Comparison of ENCODE assay signal across 25 cellular contexts in genomic region chr2:106704798-106705197, GRCh38.
DNase-seq lines count a peak whose midpoint lies in the region; ATAC-seq, FAIRE-seq and TF ChIP-seq lines count a peak whose summit lies in the region.
"Had no signal": no experiment of that assay in that cellular context is flagged by ENCODE, and none has a peak within 500 bp of the region (broad histone marks: within the 10 kb centered on the region; RNA-seq: fewer than 3 reads in every experiment).

No MANE protein-coding gene starts in this region.

- H3K79me2 ChIP-seq in HepG2 (ENCODE audit: insufficient read depth, low read length) (no peaks in the 10 kb centered on the region), K562 (ENCODE audit: control insufficient read depth, insufficient read depth, low read length) (no peaks in the 10 kb centered on the region)

- FAIRE-seq in HepG2 (lab: Jason Lieb, UNC) (no peak), K562 (lab: Jason Lieb, UNC) (no peak)
- FAIRE-seq: GM12878, GM12892, GM18507, GM19239 had no signal

- H3K4me3 ChIP-seq in HepG2 (replicated peaks in 1 of 3; ENCODE audit: insufficient read depth in 1 of 3, low read depth in 2 of 3, low read length in 3 of 3): no peak overlapping the region
- no peak overlapping the region for H3K4me3 ChIP-seq in right lobe of liver
- H3K4me3 ChIP-seq in K562: no peak overlapping the region
- H3K4me3 ChIP-seq: BLaER1, GM12878 had no signal

- no peak for TF ChIP-seq CTCF in HepG2 (CRISPR knock-in tag; IDR thresholded peaks at IDR 0.05)
- TF ChIP-seq CTCF in right lobe of liver (IDR thresholded peaks at IDR 0.05): no peak
- no peak for TF ChIP-seq CTCF in K562 (IDR thresholded peaks at IDR 0.05 in 2 of 3, conservative IDR thresholded peaks at IDR 0.05 in 1 of 3; ENCODE audit: insufficient read depth in 2 of 3, low read depth in 1 of 3, low read length in 3 of 3)

- H3K4me2 ChIP-seq in HepG2 (ENCODE audit: low read depth, low read length) (no peak overlapping the region), K562 (ENCODE audit: insufficient read depth, low read length) (no peak overlapping the region)
- H3K4me2 ChIP-seq: BLaER1 had no signal

- ATAC-seq in HepG2 (no peak), right lobe of liver (no peak), K562 (no peak), GM19023 (IDR thresholded peaks at IDR 0.05; ENCODE audit: unreplicated experiment) (no peak)
- ATAC-seq: GM12878 had no signal

- H4K20me1 ChIP-seq in HepG2 (ENCODE audit: insufficient read depth, low read length): no peaks in the 10 kb centered on the region
- H4K20me1 ChIP-seq in K562 (replicated peaks; ENCODE audit: control insufficient read depth, insufficient read depth, low read length): no peaks in the 10 kb centered on the region
- H4K20me1 ChIP-seq: BLaER1 had no signal

- TF ChIP-seq EP300 in HepG2 (IDR thresholded peaks at IDR 0.05; ENCODE audit: low read depth in 2 of 2, low read length in 2 of 2) (no peak), HepG2 (CRISPR knock-in tag; IDR thresholded peaks at IDR 0.05; ENCODE audit: borderline replicate concordance) (no peak), K562 (IDR thresholded peaks at IDR 0.05; ENCODE audit: low read length) (no peak)

- in situ Hi-C loops in HepG2 (cut with HindIII; ENCODE audit: extremely low pct_ligation_motif_present, low pct_unique_long_range_greater_than_20kb): no loop called here
- in situ Hi-C loops in K562 (cut with MboI): no loop called here

- H3K27me3 ChIP-seq in HepG2 (ENCODE audit: control insufficient read depth in 1 of 2, insufficient read depth in 2 of 2, low read length in 2 of 2): no peaks in the 10 kb centered on the region
- H3K27me3 ChIP-seq in right lobe of liver: no peaks in the 10 kb centered on the region
- H3K27me3 ChIP-seq in K562 (ENCODE audit: control insufficient read depth in 2 of 2, insufficient read depth in 2 of 2, low read length in 2 of 2): no peaks in the 10 kb centered on the region
- H3K27me3 ChIP-seq: BE2C, BLaER1 had no signal

- POLR2A ChIA-PET in HepG2 (lab: Yijun Ruan, JAX): no interaction called here
- POLR2A ChIA-PET in K562 (lab: Yijun Ruan, JAX): no interaction called here

- H2AFZ ChIP-seq in HepG2 (ENCODE audit: low read length) (no peak overlapping the region), K562 (ENCODE audit: low read depth, low read length) (no peak overlapping the region)

- no peaks in the 10 kb centered on the region for H3K9me1 ChIP-seq in K562 (ENCODE audit: control insufficient read depth, insufficient read depth, low read length)

- BruUV-seq in HepG2 (replicated peaks; lab: Mats Ljungman, UMichigan) (no TSS peak), K562 (replicated peaks; lab: Mats Ljungman, UMichigan) (no TSS peak)

- no peak overlapping the region for H3K9ac ChIP-seq in HepG2 (ENCODE audit: insufficient read depth, low read depth, low read length)
- H3K9ac ChIP-seq in K562 (ENCODE audit: insufficient read depth in 1 of 2, low read depth in 2 of 2, low read length in 2 of 2): no peak overlapping the region
- H3K9ac ChIP-seq: BLaER1 had no signal

- DNase-seq in HepG2 (ENCODE audit: low spot score) (no peak), right lobe of liver (no peak), K562 (ENCODE audit: extremely low read depth in 1 of 4, low spot score in 3 of 4) (no peak), NCI-H1105 (lab: John Stamatoyannopoulos, UW) (no peak)
- DNase-seq: ACHN; BE2C; C1 segment of cervical spinal cord; CD4-positive, alpha-beta memory T cell; CD4-positive, CD25-positive, alpha-beta regulatory T cell; CD8-positive, alpha-beta memory T cell; COR-L47; DMS 273 treated with DMSO at 0.1 percent for 48 hours; DMS153; DMS53; DMS79; DND-41; EL; GDM1 had no signal

- intact Hi-C loops in HepG2 (cut with micrococcal nuclease; ENCODE audit: unreplicated experiment): no loop called here
- intact Hi-C loops in right lobe of liver (cut with DNase I): no loop called here
- intact Hi-C loops in K562 (cut with micrococcal nuclease): no loop called here

- CTCF ChIA-PET in HepG2 (lab: Yijun Ruan, JAX; ENCODE audit: low intra/inter-chr PET ratio, low total read pairs): no interaction called here
- CTCF ChIA-PET in K562 (lab: Yijun Ruan, JAX; ENCODE audit: low intra/inter-chr PET ratio): no interaction called here

- no peak for TF ChIP-seq POLR2A in HepG2 (IDR thresholded peaks at IDR 0.05; ENCODE audit: insufficient read depth in 1 of 2, low read depth in 2 of 2, low read length in 2 of 2)
- TF ChIP-seq POLR2A in right lobe of liver (IDR thresholded peaks at IDR 0.05): no peak
- no peak for TF ChIP-seq POLR2A in K562 (conservative IDR thresholded peaks at IDR 0.05)

- H3K9me3 ChIP-seq in HepG2 (ENCODE audit: low read length) (no peaks in the 10 kb centered on the region), right lobe of liver (no peaks in the 10 kb centered on the region), K562 (replicated peaks; ENCODE audit: control insufficient read depth, insufficient read depth, low read depth, low read length) (no peaks in the 10 kb centered on the region)
- H3K9me3 ChIP-seq: BE2C, BLaER1 had no signal

- no peak for TF ChIP-seq RAD21 in HepG2 (CRISPR knock-in tag; IDR thresholded peaks at IDR 0.05)
- TF ChIP-seq RAD21 in K562 (CRISPR knock-in tag; conservative IDR thresholded peaks at IDR 0.05 in 1 of 2, IDR thresholded peaks at IDR 0.05 in 1 of 2): no peak

- H3K36me3 ChIP-seq in HepG2 (replicated peaks in 1 of 2; ENCODE audit: control insufficient read depth in 1 of 2, insufficient read depth in 2 of 2, low read length in 2 of 2) (no peaks in the 10 kb centered on the region), right lobe of liver (no peaks in the 10 kb centered on the region), K562 (ENCODE audit: control insufficient read depth, insufficient read depth, low read length) (no peaks in the 10 kb centered on the region)
- H3K36me3 ChIP-seq: BE2C, BLaER1 had no signal

- H3K27ac ChIP-seq in HepG2 (ENCODE audit: extremely low read length, insufficient read depth, low read length) (no peak overlapping the region), right lobe of liver (no peak overlapping the region), K562 (ENCODE audit: extremely low read depth, low read depth, low read length) (no peak overlapping the region)
- H3K27ac ChIP-seq: 22Rv1, BLaER1 had no signal

- H3K4me1 ChIP-seq in HepG2 (ENCODE audit: insufficient read depth, low read length): no peaks in the 10 kb centered on the region
- H3K4me1 ChIP-seq in right lobe of liver: no peaks in the 10 kb centered on the region
- no peaks in the 10 kb centered on the region for H3K4me1 ChIP-seq in K562 (replicated peaks in 1 of 2; ENCODE audit: control insufficient read depth in 2 of 2, insufficient read depth in 2 of 2, low read length in 2 of 2)
- H3K4me1 ChIP-seq: BE2C had no signal

TF ChIP-seq in HepG2, 621 proteins besides CTCF, POLR2A, EP300 and RAD21 (continues in another document):
- no peak for TF ChIP-seq GABPA (IDR thresholded peaks at IDR 0.05; ENCODE audit: low read depth, low read length)
- no peak for TF ChIP-seq GABPA (CRISPR knock-in tag; IDR thresholded peaks at IDR 0.05; ENCODE audit: low read depth)
- TF ChIP-seq MAFF (IDR thresholded peaks at IDR 0.05; ENCODE audit: low read depth, low read length): peak; percentile 78
- TF ChIP-seq SP4 (CRISPR knock-in tag; IDR thresholded peaks at IDR 0.05): no peak
- no peak for TF ChIP-seq GATAD2A (CRISPR knock-in tag; IDR thresholded peaks at IDR 0.05)

TF ChIP-seq in K562, 482 proteins besides CTCF, POLR2A, EP300 and RAD21:
- no peak for TF ChIP-seq TEAD2 (tag; IDR thresholded peaks at IDR 0.05)
- TF ChIP-seq MAFG (tag; conservative IDR thresholded peaks at IDR 0.05): peak; percentile 54
- TF ChIP-seq C11orf30 (IDR thresholded peaks at IDR 0.05; ENCODE audit: low read depth): 0 out of 2 replicates have a peak, but pooled peaks have one; percentile 17
- TF ChIP-seq ZBTB7A (IDR thresholded peaks at IDR 0.05; ENCODE audit: borderline replicate concordance, control insufficient read depth, low read depth, low read length): no peak
- no peak for TF ChIP-seq NR3C1 (CRISPR knock-in tag; IDR thresholded peaks at IDR 0.05)
- TF ChIP-seq ZNF316 (IDR thresholded peaks at IDR 0.05): peak; percentile 61; the same call in 1 of the 2 replicates
- peak; percentile 43; the same call in 1 of the 2 replicates for TF ChIP-seq NFE2L1 (tag; IDR thresholded peaks at IDR 0.05; ENCODE audit: borderline replicate concordance, low read depth)
- TF ChIP-seq IFI16 (CRISPR knock-in tag; IDR thresholded peaks at IDR 0.05): no peak

Comparison
In these comparisons a context has a peak if more than half of its experiments do, and no peak if none do; other contexts are left out.
1. Of the 241 proteins assayed by ChIP-seq in both HepG2 and K562: peak only in HepG2: MAFF and MAFK; only in K562: MAFG and NFE2L1; in both: none; in neither: 237.